Comparison of ENCODE assay signal across 8 cellular contexts in genomic region chr15:56244237-56244810, GRCh38. TPM values are rescaled to one million over a fixed set of nuclear protein-coding genes. Genes with fewer than 3 reads are reported as not detected.
DNase-seq lines count a peak whose midpoint lies in the region; ATAC-seq and TF ChIP-seq lines count a peak whose summit lies in the region.

No MANE protein-coding gene starts in this region.

- peak; percentile 43 to 46 for ATAC-seq in gastrocnemius medialis
- no peak for ATAC-seq in GM21619 (IDR thresholded peaks at IDR 0.05; ENCODE audit: unreplicated experiment)
- no peak for ATAC-seq in GM18907 (IDR thresholded peaks at IDR 0.05; ENCODE audit: unreplicated experiment)

- intact Hi-C loops in breast epithelium (cut with DNase I; ENCODE audit: low total_unique reads), result no loop called here
- intact Hi-C loops in gastrocnemius medialis (cut with DNase I; ENCODE audit: low total_unique reads), result loop anchor here (5.0 to 10.0 kb wide), 5 partner anchors 67 to 1050 kb away; partner anchors contain the start of genes RSL24D1 and TEX9

- no peaks in the 10 kb centered on the region for H3K27me3 Mint-ChIP-seq in T-helper 1 cell treated with Interleukin-12 subunit alpha and Interleukin-12 subunit beta and Interleukin-4 antibody, amounts not matched to agents 30 μg/mL and 1 μg/mL, for 36 hours (ENCODE audit: low read depth)

- TF ChIP-seq POLR2A in breast epithelium (IDR thresholded peaks at IDR 0.05), result no peak
- no peak for TF ChIP-seq POLR2A in gastrocnemius medialis (IDR thresholded peaks at IDR 0.05)

- no peaks in the 10 kb centered on the region for H3K9me3 Mint-ChIP-seq in T-helper 1 cell treated with Interleukin-12 subunit alpha and Interleukin-12 subunit beta and Interleukin-4 antibody, amounts not matched to agents 30 μg/mL and 1 μg/mL, for 36 hours

- peaks cover 6% of the 10 kb centered on the region for H3K36me3 Mint-ChIP-seq in T-helper 1 cell treated with Interleukin-12 subunit alpha and Interleukin-12 subunit beta and Interleukin-4 antibody, amounts not matched to agents 30 μg/mL and 1 μg/mL, for 36 hours (ENCODE audit: low read depth)

- H3K4me3 ChIP-seq in GM12864 (ENCODE audit: low read depth, low read length) (peak overlapping the region; percentile 92), breast epithelium (peak overlapping the region; percentile 93 to 97 (median 94)), gastrocnemius medialis (peak overlapping the region; percentile 60 to 98 (median 80))

- peaks cover 37% of the 10 kb centered on the region for H3K4me1 Mint-ChIP-seq in T-helper 1 cell treated with Interleukin-12 subunit alpha and Interleukin-12 subunit beta and Interleukin-4 antibody, amounts not matched to agents 30 μg/mL and 1 μg/mL, for 36 hours (ENCODE audit: low read depth)

- DNase-seq in GM12864 (ENCODE audit: low read depth), result no peak
- DNase-seq in NCI-H1092 treated with DMSO at 0.1 percent for 48 hours (lab: John Stamatoyannopoulos, UW), result peak; percentile 65
- DNase-seq in breast epithelium (ENCODE audit: low spot score in 2 of 2), result peak in 1 of 2 donors; percentile 45
- peak; percentile 73 for DNase-seq in iPS-NIHi11 (ENCODE audit: low spot score)
- peak in 1 of 2 donors; percentile 27 for DNase-seq in gastrocnemius medialis

- H3K4me1 ChIP-seq in breast epithelium (no peaks in the 10 kb centered on the region), gastrocnemius medialis (peaks cover 44 to 46% of the 10 kb centered on the region in 2 donors)

- H3K4me3 Mint-ChIP-seq in T-helper 1 cell treated with Interleukin-12 subunit alpha and Interleukin-12 subunit beta and Interleukin-4 antibody, amounts not matched to agents 30 μg/mL and 1 μg/mL, for 36 hours, result peak overlapping the region; percentile 80

- peak overlapping the region; percentile 88 for H3K27ac Mint-ChIP-seq in T-helper 1 cell treated with Interleukin-12 subunit alpha and Interleukin-12 subunit beta and Interleukin-4 antibody, amounts not matched to agents 30 μg/mL and 1 μg/mL, for 36 hours

- no peak for TF ChIP-seq CTCF in GM12864 (IDR thresholded peaks at IDR 0.05; ENCODE audit: low read depth, low read length, missing control alignments)
- TF ChIP-seq CTCF in breast epithelium (IDR thresholded peaks at IDR 0.05), result no peak
- no peak for TF ChIP-seq CTCF in gastrocnemius medialis (IDR thresholded peaks at IDR 0.05 in 4 of 5, conservative IDR thresholded peaks at IDR 0.05 in 1 of 5)

- no peaks in the 10 kb centered on the region for H3K9me3 ChIP-seq in breast epithelium
- no peaks in the 10 kb centered on the region for H3K9me3 ChIP-seq in gastrocnemius medialis

- in situ Hi-C loops in gastrocnemius medialis (cut with MboI; ENCODE audit: low sequenced_read_pairs in 4 of 4), result loop anchor here in 1 of 4 donors (25.0 kb wide), 2 partner anchors 107 to 257 kb away; partner anchors contain the start of gene NEDD4

- H3K27ac ChIP-seq in breast epithelium, result peak overlapping the region; percentile 94 to 96
- peak overlapping the region; percentile 79 to 97 (median 84) for H3K27ac ChIP-seq in gastrocnemius medialis

- H3K36me3 ChIP-seq in breast epithelium, result no peaks in the 10 kb centered on the region
- no peaks in the 10 kb centered on the region for H3K36me3 ChIP-seq in gastrocnemius medialis

- H3K27me3 ChIP-seq in breast epithelium (no peaks in the 10 kb centered on the region), gastrocnemius medialis (no peaks in the 10 kb centered on the region)

RNA-seq across cellular contexts. Expression of gene RFX7, which starts 0.6 kb away (rescaled TPM):
- 10 to 100 TPM in 2 of 3 donors, 1 to 10 TPM in 1; 8.3 to 14.8 (median 10.8) TPM for total RNA-seq in breast epithelium
- 10 to 100 TPM in 2 of 4 donors, 1 to 10 TPM in 2; 9.6 to 11.7 (median 10.7) TPM for total RNA-seq in gastrocnemius medialis

Comparison
In these comparisons a context has a peak if more than half of its experiments do, and no peak if none do; other contexts are left out.
1. ATAC-seq: peak in gastrocnemius medialis (2 of 2); none in GM21619 (single experiment) and GM18907 (single experiment).
2. Peak in every context shown above with its lines, with median percentiles within 50 percentile points of each other: H3K4me3 ChIP-seq.